11 cellular contexts compared by ENCODE assay signal in genomic region chr5:10030219-10030831, GRCh38.
DNase-seq lines count a peak whose midpoint lies in the region; TF ChIP-seq lines count a peak whose summit lies in the region.
"Had no signal": no experiment of that assay in that cellular context is flagged by ENCODE, and none has a peak within 500 bp of the region (broad histone marks: within the 10 kb centered on the region; RNA-seq: fewer than 3 reads in every experiment).

No MANE protein-coding gene starts in this region.

- no peaks in the 10 kb centered on the region for H3K36me3 ChIP-seq in OCI-LY3 (replicated peaks; ENCODE audit: low read depth, low read length)
- H3K36me3 ChIP-seq in thyroid gland: no peaks in the 10 kb centered on the region
- no peaks in the 10 kb centered on the region for H3K36me3 ChIP-seq in testis (ENCODE audit: low read depth, missing control alignments)
- H3K36me3 ChIP-seq: MG63 had no signal

- DNase-seq in NCI-H82 (lab: John Stamatoyannopoulos, UW) (peak; percentile 47), NCI-H82 treated with DMSO at 0.1 percent for 48 hours (lab: John Stamatoyannopoulos, UW; ENCODE audit: unreplicated experiment) (no peak), fibroblast of the conjunctiva (ENCODE audit: low read depth) (peak; percentile 9), thyroid gland (no peak), testis (no peak), AG08396 (ENCODE audit: low spot score) (no peak)
- DNase-seq in activated CD4-positive, alpha-beta T cell treated with anti-CD3 and anti-CD28 coated beads, Interleukin-2, amount 50 U/mL, for 48 hours: no peak
- DNase-seq: activated T-cell treated with anti-CD3 and anti-CD28 coated beads, Interleukin-2, amount 50 U/mL, for 48 hours; MG63; naive thymus-derived CD8-positive, alpha-beta T cell had no signal

- H3K27me3 ChIP-seq in OCI-LY3 (ENCODE audit: low read depth, low read length): no peaks in the 10 kb centered on the region
- H3K27me3 ChIP-seq in thyroid gland: no peaks in the 10 kb centered on the region
- no peaks in the 10 kb centered on the region for H3K27me3 ChIP-seq in testis
- H3K27me3 ChIP-seq: MG63 had no signal

- peak; percentile 37 for TF ChIP-seq CTCF in OCI-LY3 (IDR thresholded peaks at IDR 0.05; ENCODE audit: low read depth, low read length)
- TF ChIP-seq CTCF in thyroid gland (IDR thresholded peaks at IDR 0.05): peak in 4 of 6 experiments; percentile 15 to 48 (median 30)
- no peak for TF ChIP-seq CTCF in testis (IDR thresholded peaks at IDR 0.05)

- no peaks in the 10 kb centered on the region for H4K20me1 ChIP-seq in OCI-LY3 (ENCODE audit: insufficient read depth, low read length)

- TF ChIP-seq POLR2A in thyroid gland (IDR thresholded peaks at IDR 0.05) (no peak), testis (IDR thresholded peaks at IDR 0.05) (no peak)

- no peak overlapping the region for H3K9ac ChIP-seq in OCI-LY3 (ENCODE audit: low read length)

- H3K27ac ChIP-seq in OCI-LY3 (ENCODE audit: low read length) (no peak overlapping the region), thyroid gland (no peak overlapping the region), testis (no peak overlapping the region)

- H3K4me3 ChIP-seq in OCI-LY3 (ENCODE audit: low read length) (no peak overlapping the region), thyroid gland (replicated peaks in 1 of 3) (no peak overlapping the region), testis (no peak overlapping the region)
- H3K4me3 ChIP-seq: MG63 had no signal

- no peak overlapping the region for H2AFZ ChIP-seq in OCI-LY3 (ENCODE audit: low read depth, low read length)

- WGBS in thyroid gland, 2 donors: 88 to 96% methylated on average over 2 of the region's 2 CpGs
- WGBS in testis, 2 donors: 92 to 94% methylated on average over 2 of the region's 2 CpGs

- no peaks in the 10 kb centered on the region for H3K4me1 ChIP-seq in OCI-LY3 (ENCODE audit: low read length)
- no peaks in the 10 kb centered on the region for H3K4me1 ChIP-seq in thyroid gland
- H3K4me1 ChIP-seq in testis: no peaks in the 10 kb centered on the region

- no peak overlapping the region for H3K4me2 ChIP-seq in OCI-LY3 (ENCODE audit: low read length)

- no peaks in the 10 kb centered on the region for H3K79me2 ChIP-seq in OCI-LY3 (ENCODE audit: low read length)

- H3K9me3 ChIP-seq in OCI-LY3 (ENCODE audit: insufficient read depth, low read length) (no peaks in the 10 kb centered on the region), thyroid gland (no peaks in the 10 kb centered on the region), testis (no peaks in the 10 kb centered on the region)

- intact Hi-C loops in thyroid gland (cut with DNase I) (no loop called here), testis (cut with DNase I; ENCODE audit: low total_unique reads) (no loop called here)

Comparison
In these comparisons a context has a peak if more than half of its experiments do, and no peak if none do; other contexts are left out.
1. DNase-seq: peak in NCI-H82 (single experiment) and fibroblast of the conjunctiva (single experiment); none in NCI-H82 treated with DMSO at 0.1 percent for 48 hours (single experiment), thyroid gland (0 of 2), testis (single experiment), AG08396 (single experiment) and activated CD4-positive, alpha-beta T cell treated with anti-CD3 and anti-CD28 coated beads, Interleukin-2, amount 50 U/mL, for 48 hours (0 of 2).
2. CTCF ChIP-seq: peak in OCI-LY3 (single experiment) and thyroid gland (4 of 6); none in testis (0 of 3).